19 cellular contexts compared by ENCODE assay signal in the genomic region with DNA sequence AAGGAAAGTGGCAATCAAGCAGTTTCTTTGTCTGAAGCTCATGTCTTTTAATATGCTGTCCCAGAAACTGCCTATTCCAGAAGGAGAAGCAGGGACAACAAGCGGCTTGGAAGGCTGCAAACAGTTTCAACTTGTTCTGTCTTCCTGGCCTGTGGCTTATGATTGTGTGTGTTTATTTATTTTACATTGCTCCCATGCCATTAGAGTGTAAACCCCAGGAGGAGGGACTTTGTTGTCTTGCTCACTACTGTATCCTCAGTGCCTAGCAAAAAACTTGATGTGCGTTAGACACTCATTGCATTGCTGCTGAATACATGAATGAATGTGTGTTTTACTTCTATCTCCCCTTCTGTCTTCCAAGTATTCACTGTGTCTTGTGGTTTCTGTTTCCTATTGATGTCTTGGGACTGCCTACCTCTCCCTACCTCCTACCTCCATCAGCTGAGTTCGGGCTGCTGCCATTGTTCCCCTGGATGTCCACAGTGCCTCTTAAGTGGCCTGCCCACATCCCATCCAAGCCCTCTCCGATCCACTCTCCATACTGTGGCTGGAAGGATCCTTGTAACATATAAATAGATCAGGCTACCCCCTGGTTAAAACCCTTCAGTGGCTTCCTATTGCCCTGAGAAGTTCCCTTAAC.
DNase-seq lines count a peak whose midpoint lies in the region; ATAC-seq and TF ChIP-seq lines count a peak whose summit lies in the region.
"Had no signal": no experiment of that assay in that cellular context is flagged by ENCODE, and none has a peak within 500 bp of the region (broad histone marks: within the 10 kb centered on the region; RNA-seq: fewer than 3 reads in every experiment).

No MANE protein-coding gene starts in this region.

- H3K36me3 ChIP-seq in gastrocnemius medialis (no peaks in the 10 kb centered on the region), right atrium auricular region (no peaks in the 10 kb centered on the region)

- no peak for TF ChIP-seq POLR2A in gastrocnemius medialis (IDR thresholded peaks at IDR 0.05)

- peak overlapping the region; percentile 68 to 90 (median 78) for H3K27ac ChIP-seq in gastrocnemius medialis
- no peak overlapping the region for H3K27ac ChIP-seq in right atrium auricular region
- H3K27ac ChIP-seq: C4-2B had no signal

- DNase-seq in EH (ENCODE audit: low read depth) (peak; percentile 53), M059J (ENCODE audit: low read depth) (peak; percentile 65), fibroblast of peridontal ligament (ENCODE audit: extremely low read depth) (peak; percentile 16), gastrocnemius medialis (no peak), right atrium auricular region (ENCODE audit: low spot score) (no peak)
- DNase-seq: Caco-2; CD8-positive, alpha-beta T cell; KG1; NCI-H1048; NCI-H1417; NCI-H1694; NCI-H2029 treated with DMSO at 0.1 percent for 48 hours; NCI-H526 treated with DMSO at 0.1 percent for 48 hours; RPMI8226; SHP77 had no signal

- ATAC-seq in gastrocnemius medialis (no peak), HG02763 (IDR thresholded peaks at IDR 0.05; ENCODE audit: unreplicated experiment) (no peak), HG03520 (IDR thresholded peaks at IDR 0.05; ENCODE audit: unreplicated experiment) (no peak), HG03159 (IDR thresholded peaks at IDR 0.05; ENCODE audit: unreplicated experiment) (no peak)
- ATAC-seq: CD8-positive, alpha-beta T cell had no signal

- H3K9me3 ChIP-seq in gastrocnemius medialis = no peaks in the 10 kb centered on the region
- no peaks in the 10 kb centered on the region for H3K9me3 ChIP-seq in right atrium auricular region
- H3K9me3 ChIP-seq: Caco-2 had no signal

- in situ Hi-C loops in gastrocnemius medialis (cut with MboI; ENCODE audit: low sequenced_read_pairs in 4 of 4) = no loop called here

- intact Hi-C loops in gastrocnemius medialis (cut with DNase I; ENCODE audit: low total_unique reads) = loop anchor here (10.0 kb wide), 1 partner anchor 260 kb away; the partner anchor contains the start of gene DYSF

- no peaks in the 10 kb centered on the region for H3K27me3 ChIP-seq in gastrocnemius medialis
- no peaks in the 10 kb centered on the region for H3K27me3 ChIP-seq in right atrium auricular region

- peaks cover 65% of the 10 kb centered on the region in 2 donors for H3K4me1 ChIP-seq in gastrocnemius medialis
- H3K4me1 ChIP-seq in right atrium auricular region = peaks cover 0 to 76% of the 10 kb centered on the region in 2 donors
- H3K4me1 ChIP-seq: Caco-2 had no signal

- H3K4me3 ChIP-seq in gastrocnemius medialis = no peak overlapping the region
- no peak overlapping the region for H3K4me3 ChIP-seq in right atrium auricular region

- no peak for TF ChIP-seq CTCF in gastrocnemius medialis (IDR thresholded peaks at IDR 0.05 in 4 of 5, conservative IDR thresholded peaks at IDR 0.05 in 1 of 5)
- TF ChIP-seq CTCF in right atrium auricular region (IDR thresholded peaks at IDR 0.05) = no peak

Comparison
In these comparisons a context has a peak if more than half of its experiments do, and no peak if none do; other contexts are left out.
1. DNase-seq: peak in EH (single experiment), M059J (single experiment) and fibroblast of peridontal ligament (single experiment); none in gastrocnemius medialis (0 of 2) and right atrium auricular region (single experiment).
2. H3K27ac ChIP-seq: peak in gastrocnemius medialis (4 of 4); none in right atrium auricular region (0 of 2).